Comparison of ENCODE assay signal across 36 cellular contexts in the genomic region with DNA sequence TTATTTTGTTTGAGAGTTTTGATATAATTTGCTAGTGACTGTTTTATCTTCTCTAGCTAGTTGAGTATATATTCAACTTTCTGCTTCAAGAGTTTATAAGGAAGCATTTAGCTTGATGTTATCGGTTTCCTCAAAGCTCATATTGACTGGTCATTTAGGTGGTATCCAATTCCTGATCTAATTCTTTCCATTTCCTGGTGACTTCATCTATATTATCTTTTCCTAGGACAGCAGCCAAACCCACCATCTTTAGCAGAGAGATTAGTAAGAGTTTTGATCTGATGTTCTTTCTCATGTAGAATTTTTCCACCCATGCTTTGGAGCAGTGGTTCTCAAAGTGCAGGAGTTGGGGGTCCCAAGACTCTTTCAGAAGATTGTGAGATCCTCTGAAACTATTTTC.
"Had no signal": no experiment of that assay in that cellular context is flagged by ENCODE, and none has a peak within 500 bp of the region (broad histone marks: within the 10 kb centered on the region; RNA-seq: fewer than 3 reads in every experiment).

No MANE protein-coding gene starts in this region.

- H3K9ac ChIP-seq: KMS-11 had no signal

- H3K4me2 ChIP-seq: KMS-11, PC-9 had no signal

- H3K27ac ChIP-seq: breast epithelium, KMS-11, PC-9, RWPE1, VCaP had no signal

- H3K27me3 ChIP-seq: breast epithelium had no signal

- FAIRE-seq: RCC 7860 had no signal

- H3K27me3 Mint-ChIP-seq: activated CD4-positive, alpha-beta memory T cell treated with anti-CD3 and anti-CD28 coated beads for 36 hours; activated naive CD4-positive, alpha-beta T cell treated with anti-CD3 and anti-CD28 coated beads, Interleukin-2, amount 10 ng/mL, durations not matched to agents 7 days and 5 days; activated naive CD8-positive, alpha-beta T cell; activated naive CD8-positive, alpha-beta T cell treated with anti-CD3 and anti-CD28 coated beads, Interleukin-2, amount 50 U/mL, for 24 hours had no signal

- ATAC-seq: activated naive CD8-positive, alpha-beta T cell treated with anti-CD3 and anti-CD28 coated beads, Interleukin-2, amount 50 U/mL, for 24 hours; activated T-cell treated with anti-CD3 and anti-CD28 coated beads, Interleukin-2, amount 50 U/mL, for 4 hours; Right ventricle myocardium inferior had no signal

- H3K4me3 ChIP-seq: breast epithelium, PC-9 had no signal

- DNase-seq: activated B cell treated with CpG ODN at 0.5 μM for 24 hours; activated CD4-positive, alpha-beta memory T cell treated with anti-CD3 and anti-CD28 coated beads for 36 hours; activated CD4-positive, alpha-beta T cell treated with anti-CD3 and anti-CD28 coated beads for 4 hours; activated CD4-positive, alpha-beta T cell treated with anti-CD3 and anti-CD28 coated beads, Interleukin-2, amount 50 U/mL, for 1 hour; activated CD4-positive, CD25-positive, alpha-beta regulatory T cell treated with anti-CD3 and anti-CD28 coated beads, Interleukin-2, amount 50 U/mL, for 72 hours; activated CD8-positive, alpha-beta memory T cell treated with anti-CD3 and anti-CD28 coated beads, Interleukin-2, amount 50 U/mL, for 4 hours; activated naive CD4-positive, alpha-beta T cell treated with anti-CD3 and anti-CD28 coated beads, Interleukin-2, amount 10 ng/mL, durations not matched to agents 7 days and 5 days; activated naive CD8-positive, alpha-beta T cell treated with anti-CD3 and anti-CD28 coated beads, Interleukin-2, amount 50 U/mL, for 24 hours; activated T-cell treated with anti-CD3 and anti-CD28 coated beads for 4 hours; activated T-cell treated with anti-CD3 and anti-CD28 coated beads, Interleukin-2, amount 50 U/mL, for 4 hours; anterior cingulate cortex; MM.1S; NCI-H1092 treated with DMSO at 0.1 percent for 48 hours; NCI-H1417; NCI-H146; NCI-H187; NCI-H2029 treated with DMSO at 0.1 percent for 48 hours; NCI-H2107; NCI-H2171; NCI-H510A; NCI-H526; NCI-H748 treated with DMSO at 0.1 percent for 48 hours; NK-92 treated with Interleukin-12 subunit alpha and Interleukin-12 subunit beta, amount 100 ng/mL, for 24 hours; PC-9; SW 1271; T-helper 1 cell; T-helper 2 cell; T-helper 9 cell had no signal

- H3K36me3 ChIP-seq: breast epithelium had no signal

- H3K9me3 ChIP-seq: breast epithelium had no signal

- H3K4me1 Mint-ChIP-seq: activated B cell treated with CpG ODN at 0.5 μM for 24 hours; activated naive CD4-positive, alpha-beta T cell treated with anti-CD3 and anti-CD28 coated beads, Interleukin-2, amount 10 ng/mL, durations not matched to agents 7 days and 5 days; activated naive CD8-positive, alpha-beta T cell treated with anti-CD3 and anti-CD28 coated beads, Interleukin-2, amount 50 U/mL, for 24 hours had no signal

- H3K36me3 Mint-ChIP-seq: activated CD4-positive, alpha-beta memory T cell treated with anti-CD3 and anti-CD28 coated beads for 36 hours had no signal

- H3K4me3 Mint-ChIP-seq: activated B cell treated with CpG ODN at 0.5 μM for 24 hours; activated CD4-positive, alpha-beta memory T cell treated with anti-CD3 and anti-CD28 coated beads for 36 hours; activated naive CD4-positive, alpha-beta T cell treated with anti-CD3 and anti-CD28 coated beads, Interleukin-2, amount 10 ng/mL, durations not matched to agents 7 days and 5 days; activated naive CD8-positive, alpha-beta T cell; activated naive CD8-positive, alpha-beta T cell treated with anti-CD3 and anti-CD28 coated beads, Interleukin-2, amount 50 U/mL, for 24 hours; activated T-cell treated with anti-CD3 and anti-CD28 coated beads, Interleukin-2, amount 50 U/mL, for 4 hours; activated T-helper 1 cell treated with anti-CD3 and anti-CD28 coated beads, Interleukin-12 subunit alpha, Interleukin-12 subunit beta, Interleukin-2, Interleukin-4 antibody, amounts not matched to agents 30 ng/mL and 10 ng/mL and 1 ng/mL, durations not matched to agents 14 hours and 24 hours and 36 hours had no signal

- H3K27ac Mint-ChIP-seq: activated B cell treated with CpG ODN at 0.5 μM for 24 hours; activated CD4-positive, alpha-beta memory T cell treated with anti-CD3 and anti-CD28 coated beads for 36 hours; activated naive CD4-positive, alpha-beta T cell treated with anti-CD3 and anti-CD28 coated beads, Interleukin-2, amount 10 ng/mL, durations not matched to agents 7 days and 5 days; activated naive CD8-positive, alpha-beta T cell; activated naive CD8-positive, alpha-beta T cell treated with anti-CD3 and anti-CD28 coated beads, Interleukin-2, amount 50 U/mL, for 24 hours; activated T-helper 1 cell treated with anti-CD3 and anti-CD28 coated beads, Interleukin-12 subunit alpha, Interleukin-12 subunit beta, Interleukin-2, Interleukin-4 antibody, amounts not matched to agents 30 ng/mL and 10 ng/mL and 1 ng/mL, durations not matched to agents 14 hours and 24 hours and 36 hours had no signal

- H3K4me1 ChIP-seq: breast epithelium had no signal

- H2AFZ ChIP-seq: PC-9 had no signal
